ENCODE assay signal across 19 cellular contexts in genomic region chr3:54358969-54359648, GRCh38.
A peak's percentile ranks its signal among the peaks of the same experiment; 100 is the strongest.
DNase-seq lines count a peak whose midpoint lies in the region; ATAC-seq and TF ChIP-seq lines count a peak whose summit lies in the region.
"Had no signal": no experiment of that assay in that cellular context is flagged by ENCODE, and none has a peak within 500 bp of the region (broad histone marks: within the 10 kb centered on the region; RNA-seq: fewer than 3 reads in every experiment).

No MANE protein-coding gene starts in this region.

- H2AFZ ChIP-seq in MM.1S (ENCODE audit: low read length): no peak overlapping the region

- BruUV-seq in Caco-2 (replicated peaks; lab: Mats Ljungman, UMichigan): no TSS peak

- H3K9me2 ChIP-seq in MM.1S (replicated peaks; ENCODE audit: insufficient read depth, low read length): no peaks in the 10 kb centered on the region

- POLR2A ChIA-PET in Caco-2 (lab: Charles Lee): no interaction called here

- H3K4me1 ChIP-seq in MM.1S (ENCODE audit: low read length) (peaks cover 28% of the 10 kb centered on the region), Caco-2 (peaks cover under 1% of the 10 kb centered on the region; the same call in 1 of the 2 replicates)

- H3K9me3 Mint-ChIP-seq in Caco-2 (ENCODE audit: unreplicated experiment): no peaks in the 10 kb centered on the region

- H3K36me3 ChIP-seq in MM.1S (replicated peaks; ENCODE audit: insufficient read depth, low read length) (no peaks in the 10 kb centered on the region), Caco-2 (ENCODE audit: control insufficient read depth, insufficient read depth, low read length) (no peaks in the 10 kb centered on the region)
- H3K36me3 ChIP-seq: sigmoid colon, vagina had no signal

- H3K36me3 Mint-ChIP-seq in Caco-2 (ENCODE audit: insufficient read depth, unreplicated experiment): no peaks in the 10 kb centered on the region
- H3K36me3 Mint-ChIP-seq: CD4-positive, alpha-beta memory T cell; IgD-negative memory B cell had no signal

- no peak overlapping the region for H3K9ac ChIP-seq in MM.1S (ENCODE audit: low read length)

- CTCF ChIA-PET in Caco-2 (lab: Charles Lee): no interaction called here

- 60 to 73% methylated on average over 8 of the region's 8 CpGs for WGBS in lower leg skin, 2 donors

- H3K27ac ChIP-seq in MM.1S (ENCODE audit: low read length): peak overlapping the region; percentile 62; the same call in 1 of the 2 replicates
- H3K27ac ChIP-seq: vagina had no signal

- intact Hi-C loops in left ventricle myocardium superior (cut with micrococcal nuclease) (no loop called here), lower leg skin (cut with DNase I; ENCODE audit: low total_unique reads) (no loop called here), Caco-2 (cut with micrococcal nuclease; ENCODE audit: unreplicated experiment) (no loop called here)

- no peaks in the 10 kb centered on the region for H4K20me1 ChIP-seq in MM.1S (ENCODE audit: insufficient read depth, low read length)

- no peak for TF ChIP-seq CTCF in MM.1S (IDR thresholded peaks at IDR 0.05; ENCODE audit: low read length)
- no peak for TF ChIP-seq CTCF in lower leg skin (IDR thresholded peaks at IDR 0.05)
- TF ChIP-seq CTCF in Caco-2 (IDR thresholded peaks at IDR 0.05; ENCODE audit: insufficient read depth in 1 of 2, low read depth in 1 of 2, low read length in 1 of 2, severe bottlenecking in 1 of 2, unreplicated experiment in 1 of 2): no peak

- peaks cover 1% of the 10 kb centered on the region for H3K4me1 Mint-ChIP-seq in Caco-2 (ENCODE audit: low read depth, unreplicated experiment)
- H3K4me1 Mint-ChIP-seq: CD4-positive, alpha-beta memory T cell; IgD-negative memory B cell had no signal

- H3K4me2 ChIP-seq in MM.1S (ENCODE audit: low read depth, low read length): no peak overlapping the region

- H3K4me3 ChIP-seq in MM.1S (ENCODE audit: low read length) (no peak overlapping the region), lower leg skin (ENCODE audit: low read depth, poor library complexity, severe bottlenecking) (no peak overlapping the region), Caco-2 (ENCODE audit: low read depth, low read length) (no peak overlapping the region)
- H3K4me3 ChIP-seq: sigmoid colon, vagina had no signal

- H3K79me2 ChIP-seq in MM.1S (ENCODE audit: low read length): no peaks in the 10 kb centered on the region

- H3K4me3 Mint-ChIP-seq in Caco-2 (ENCODE audit: unreplicated experiment): no peak overlapping the region
- H3K4me3 Mint-ChIP-seq: CD4-positive, alpha-beta memory T cell; IgD-negative memory B cell had no signal

- H3K27ac Mint-ChIP-seq in Caco-2 (ENCODE audit: unreplicated experiment): no peak overlapping the region
- H3K27ac Mint-ChIP-seq: CD4-positive, alpha-beta memory T cell; IgD-negative memory B cell had no signal

- H3K9me3 ChIP-seq in MM.1S (replicated peaks; ENCODE audit: insufficient read depth, low read length) (no peaks in the 10 kb centered on the region), Caco-2 (no peaks in the 10 kb centered on the region)
- H3K9me3 ChIP-seq: sigmoid colon, vagina had no signal

- DNase-seq in COR-L47 (lab: John Stamatoyannopoulos, UW): peak; percentile 25
- DNase-seq in MM.1S: no peak
- DNase-seq in NCI-H774 (lab: John Stamatoyannopoulos, UW): peak; percentile 2
- peak; percentile 86 for DNase-seq in left ventricle myocardium superior
- no peak for DNase-seq in germinal center (ENCODE audit: low spot score)
- DNase-seq in lower leg skin (ENCODE audit: low spot score in 2 of 2): no peak
- DNase-seq in Caco-2: no peak
- DNase-seq in HUDEP-2 (lab: John Stamatoyannopoulos, UW; ENCODE audit: unreplicated experiment in 76 of 76): no peak
- DNase-seq: activated CD4-positive, alpha-beta T cell treated with anti-CD3 and anti-CD28 coated beads for 48 hours; activated effector memory CD4-positive, alpha-beta T cell treated with anti-CD3 and anti-CD28 coated beads, Interleukin-2, amount 50 U/mL, for 16 hours; amniotic stem cell; CD4-positive, alpha-beta memory T cell; GF-D8; NCI-H1048; NCI-H526 treated with DMSO at 0.1 percent for 48 hours had no signal

- no peaks in the 10 kb centered on the region for H3K27me3 Mint-ChIP-seq in Caco-2 (ENCODE audit: insufficient read depth, unreplicated experiment)

- H3F3A ChIP-seq in MM.1S (ENCODE audit: insufficient read depth, low read length): peaks cover 6% of the 10 kb centered on the region

- ATAC-seq in left ventricle myocardium superior: peak; percentile 81
- ATAC-seq: Panc1 had no signal

- H3K27me3 ChIP-seq in MM.1S (replicated peaks; ENCODE audit: insufficient read depth, low read length) (no peaks in the 10 kb centered on the region), Caco-2 (replicated peaks; ENCODE audit: control insufficient read depth, insufficient read depth, low read length) (no peaks in the 10 kb centered on the region)
- H3K27me3 ChIP-seq: sigmoid colon, vagina had no signal

- no peak for TF ChIP-seq POLR2A in lower leg skin (IDR thresholded peaks at IDR 0.05)

Comparison
In these comparisons a context has a peak if more than half of its experiments do, and no peak if none do; other contexts are left out.
1. DNase-seq: peak in COR-L47 (single experiment), NCI-H774 (single experiment) and left ventricle myocardium superior (single experiment); none in MM.1S (single experiment), germinal center (single experiment), lower leg skin (0 of 2), Caco-2 (0 of 2) and HUDEP-2 (0 of 76).